Comparison of ENCODE assay signal across 29 cellular contexts in the genomic region with DNA sequence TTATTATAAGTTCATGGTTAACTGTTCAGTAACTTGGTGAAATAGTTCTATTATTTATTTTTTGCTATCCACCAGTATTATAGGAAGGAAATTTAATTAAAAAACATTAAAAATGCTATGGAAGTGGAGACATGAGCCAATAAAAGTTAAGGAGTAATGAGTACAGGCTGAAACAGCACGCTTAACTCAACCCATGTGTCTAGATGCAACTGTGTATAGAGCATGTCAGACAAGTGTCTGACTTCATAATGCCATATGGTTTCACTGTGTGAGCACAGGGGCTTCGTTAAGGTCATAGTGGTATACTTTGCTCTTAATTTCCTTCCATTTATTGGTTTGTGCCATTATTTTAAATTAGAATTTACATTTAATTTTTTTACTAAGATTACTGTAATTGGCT.
"Had no signal": no experiment of that assay in that cellular context is flagged by ENCODE, and none has a peak within 500 bp of the region (broad histone marks: within the 10 kb centered on the region; RNA-seq: fewer than 3 reads in every experiment).

No MANE protein-coding gene starts in this region.

- H3K4me3 ChIP-seq: body of pancreas, breast epithelium had no signal

- H3K4me3 Mint-ChIP-seq: activated CD8-positive, alpha-beta T cell treated with anti-CD3 and anti-CD28 coated beads for 36 hours; activated naive CD4-positive, alpha-beta T cell treated with anti-CD3 and anti-CD28 coated beads, Interleukin-2, amount 50 U/mL, for 24 hours; activated naive CD8-positive, alpha-beta T cell treated with anti-CD3 and anti-CD28 coated beads, Interleukin-2, amount 10 ng/mL, durations not matched to agents 7 days and 5 days; activated T-cell treated with anti-CD3 and anti-CD28 coated beads, Interleukin-2, amount 50 U/mL, for 24 hours had no signal

- DNase-seq: activated CD4-positive, alpha-beta T cell treated with anti-CD3 and anti-CD28 coated beads for 1 hour; activated CD4-positive, alpha-beta T cell treated with anti-CD3 and anti-CD28 coated beads for 48 hours; activated CD4-positive, alpha-beta T cell treated with anti-CD3 and anti-CD28 coated beads, Interleukin-2, amount 50 U/mL, for 4 hours; activated CD4-positive, CD25-positive, alpha-beta regulatory T cell; activated CD8-positive, alpha-beta T cell treated with anti-CD3 and anti-CD28 coated beads for 36 hours; activated gamma-delta T cell; activated naive CD4-positive, alpha-beta T cell treated with Interleukin-2 at 50 U/mL for 16 hours; activated naive CD8-positive, alpha-beta T cell treated with anti-CD3 and anti-CD28 coated beads, Interleukin-2, amount 10 ng/mL, durations not matched to agents 7 days and 5 days; activated T-cell treated with anti-CD3 and anti-CD28 coated beads, Interleukin-2, amount 50 U/mL, for 24 hours; body of pancreas; Karpas-422; KBM-7; NCI-H1105; NCI-H1417 treated with DMSO at 0.1 percent for 48 hours; NCI-H2029; NCI-H2227 treated with DMSO at 0.1 percent for 48 hours; NCI-H446; NCI-H510A treated with DMSO at 0.1 percent for 48 hours; NCI-H526 treated with DMSO at 0.1 percent for 48 hours; NK-92 treated with Interleukin-12 subunit alpha and Interleukin-12 subunit beta, amount 100 ng/mL, for 24 hours; PC-3; SIG-M5; T1000; WERI-Rb-1 had no signal

- H3K27me3 Mint-ChIP-seq: activated CD8-positive, alpha-beta T cell treated with anti-CD3 and anti-CD28 coated beads for 36 hours; activated naive CD4-positive, alpha-beta T cell treated with anti-CD3 and anti-CD28 coated beads, Interleukin-2, amount 50 U/mL, for 24 hours; activated naive CD8-positive, alpha-beta T cell treated with anti-CD3 and anti-CD28 coated beads, Interleukin-2, amount 10 ng/mL, durations not matched to agents 7 days and 5 days; activated T-cell treated with anti-CD3 and anti-CD28 coated beads, Interleukin-2, amount 50 U/mL, for 24 hours had no signal

- H3K9me3 ChIP-seq: body of pancreas had no signal

- ATAC-seq: activated CD8-positive, alpha-beta T cell treated with anti-CD3 and anti-CD28 coated beads for 36 hours; body of pancreas; PC-3; Right ventricle myocardium inferior had no signal

- H3K27me3 ChIP-seq: body of pancreas, breast epithelium had no signal

- H3K36me3 ChIP-seq: breast epithelium, WERI-Rb-1 had no signal

- H3K27ac ChIP-seq: body of pancreas, breast epithelium, RWPE1, WERI-Rb-1 had no signal

- H3K4me1 ChIP-seq: body of pancreas, breast epithelium had no signal

- H3K27ac Mint-ChIP-seq: activated CD8-positive, alpha-beta T cell treated with anti-CD3 and anti-CD28 coated beads for 36 hours; activated naive CD4-positive, alpha-beta T cell treated with anti-CD3 and anti-CD28 coated beads, Interleukin-2, amount 50 U/mL, for 24 hours; activated naive CD8-positive, alpha-beta T cell treated with anti-CD3 and anti-CD28 coated beads, Interleukin-2, amount 10 ng/mL, durations not matched to agents 7 days and 5 days; activated T-cell treated with anti-CD3 and anti-CD28 coated beads, Interleukin-2, amount 50 U/mL, for 24 hours; activated T-helper 2 cell treated with anti-CD3 and anti-CD28 coated beads, Interferon-gamma antibody, Interleukin-2, Interleukin-4, amounts not matched to agents 10 μg/mL and 5 μg/mL and 100 μg/mL, durations not matched to agents 14 hours and 24 hours and 36 hours had no signal
